Comparison of ENCODE assay signal across 8 cellular contexts in the genomic region with DNA sequence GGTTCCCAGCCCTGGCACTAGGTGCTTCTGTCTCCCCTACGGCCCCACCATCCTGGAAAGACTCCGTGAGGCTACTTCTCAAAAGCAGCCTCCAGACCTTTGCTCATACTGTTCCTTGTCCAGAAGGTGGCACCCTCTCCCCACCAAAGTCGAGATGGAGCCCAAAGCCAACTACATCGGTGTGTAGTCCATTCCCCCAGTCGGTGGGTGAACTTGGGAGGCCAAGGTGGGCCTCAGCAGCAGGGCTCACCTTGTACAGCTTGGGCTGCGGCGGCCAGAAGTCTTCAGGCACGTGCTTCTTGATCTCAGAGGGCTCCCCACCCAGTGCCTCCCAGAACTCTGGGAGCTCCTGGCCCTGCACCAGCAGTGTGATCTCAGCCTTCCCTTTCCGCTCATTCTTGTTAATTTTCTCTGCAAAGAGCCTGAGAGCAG. TPM values are rescaled to one million over a fixed set of nuclear protein-coding genes. Genes with fewer than 3 reads are reported as not detected.
A peak's percentile ranks its signal among the peaks of the same experiment; 100 is the strongest.
DNase-seq lines count a peak whose midpoint lies in the region; ATAC-seq and TF ChIP-seq lines count a peak whose summit lies in the region.

No MANE protein-coding gene starts in this region.

- no peak for DNase-seq in AG09309 (ENCODE audit: low read depth)
- peak; percentile 77 for DNase-seq in NCI-H460 (ENCODE audit: extremely low read depth, low read depth)
- peak; percentile 60 for DNase-seq in activated CD4-positive, alpha-beta T cell treated with anti-CD3 and anti-CD28 coated beads, Interleukin-2, amount 50 U/mL, for 1 hour
- peak; percentile 91 for DNase-seq in dermis blood vessel endothelial cell
- DNase-seq in medulla oblongata (ENCODE audit: extremely low spot score) = peak; percentile 88
- DNase-seq in stimulated activated CD8-positive, alpha-beta memory T cell treated with anti-CD3 and anti-CD28 coated beads, Interleukin-15, amount 100 ng/mL, for 4 hours (ENCODE audit: low read depth in 2 of 2) = peak; percentile 27 to 28

- TF ChIP-seq CTCF in AG09309 (IDR thresholded peaks at IDR 0.05; ENCODE audit: control insufficient read depth, insufficient read depth, low read depth, low read length, missing control alignments) = peak; percentile 77

- H3K4me3 ChIP-seq in AG09309 (ENCODE audit: control insufficient read depth, low read depth, low read length) = no peak overlapping the region

- peak; percentile 51 for ATAC-seq in GM19351 (IDR thresholded peaks at IDR 0.05; ENCODE audit: unreplicated experiment)
- no peak for ATAC-seq in GM21447 (IDR thresholded peaks at IDR 0.05; ENCODE audit: unreplicated experiment)

RNA-seq across cellular contexts. Expression of a gene that starts 10.2 kb away (rescaled TPM):
- total RNA-seq in NCI-H460 (2014; rRNA removed; shearing (Covaris generic)) = 175 and 179 TPM in 2 replicates
- 162 and 221 TPM in 2 replicates for polyA plus RNA-seq in NCI-H460 (2014; cell fraction: nucleus; rRNA removed)
- 409 and 588 TPM in 2 replicates for total RNA-seq in dermis blood vessel endothelial cell

RNA-seq across cellular contexts. Expression of a gene that starts 12.1 kb away (rescaled TPM):
- total RNA-seq in NCI-H460 (2014; rRNA removed; shearing (Covaris generic)) = 5.2 and 5.3 TPM in 2 replicates
- 25.8 and 48.9 TPM in 2 replicates for polyA plus RNA-seq in NCI-H460 (2014; cell fraction: nucleus; rRNA removed)
- 22.4 and 22.6 TPM in 2 replicates for total RNA-seq in dermis blood vessel endothelial cell

RNA-seq across cellular contexts. Expression of a gene that starts 22.9 kb away (rescaled TPM):
- total RNA-seq in NCI-H460 (2014; rRNA removed; shearing (Covaris generic)) = 11.9 and 12.6 TPM in 2 replicates
- polyA plus RNA-seq in NCI-H460 (2014; cell fraction: nucleus; rRNA removed) = 30.3 and 34.6 TPM in 2 replicates
- total RNA-seq in dermis blood vessel endothelial cell = 27.9 and 40.0 TPM in 2 replicates
